19 cellular contexts compared by ENCODE assay signal in genomic region chr2:117718048-117718447, GRCh38.
"Had no signal": no experiment of that assay in that cellular context is flagged by ENCODE, and none has a peak within 500 bp of the region (broad histone marks: within the 10 kb centered on the region; RNA-seq: fewer than 3 reads in every experiment).

No MANE protein-coding gene starts in this region.

- H3K4me3 ChIP-seq: hepatocyte, lung, neural progenitor cell, pancreas, stomach, thoracic aorta, transverse colon had no signal

- H3K36me3 ChIP-seq: neural progenitor cell, pancreas, stomach, thoracic aorta, transverse colon had no signal

- H3K9me3 ChIP-seq: pancreas, stomach, thoracic aorta, transverse colon had no signal

- H3K27ac ChIP-seq: hepatocyte, neural progenitor cell, pancreas, stomach, thoracic aorta, transverse colon had no signal

- ATAC-seq: left colon, left ventricle myocardium superior, pancreas, right cardiac atrium had no signal

- DNase-seq: effector CD8-positive, alpha-beta T cell; foreskin melanocyte; left colon; left ventricle myocardium superior; mesenchymal stem cell; midbrain; nucleus accumbens; pancreas; right cardiac atrium; small intestine; stimulated activated CD4-positive, alpha-beta T cell treated with anti-CD3 and anti-CD28 coated beads, Interleukin-12 subunit alpha, Interleukin-12 subunit beta, amount 100 ng/mL, for 4 hours; stimulated activated naive CD4-positive, alpha-beta T cell; stomach; substantia nigra; transverse colon had no signal

- H3K4me1 ChIP-seq: neural progenitor cell, pancreas, transverse colon had no signal

- H3K27me3 ChIP-seq: hepatocyte, neural progenitor cell, pancreas, stomach, transverse colon had no signal
